23 cellular contexts compared by ENCODE assay signal in the genomic region with DNA sequence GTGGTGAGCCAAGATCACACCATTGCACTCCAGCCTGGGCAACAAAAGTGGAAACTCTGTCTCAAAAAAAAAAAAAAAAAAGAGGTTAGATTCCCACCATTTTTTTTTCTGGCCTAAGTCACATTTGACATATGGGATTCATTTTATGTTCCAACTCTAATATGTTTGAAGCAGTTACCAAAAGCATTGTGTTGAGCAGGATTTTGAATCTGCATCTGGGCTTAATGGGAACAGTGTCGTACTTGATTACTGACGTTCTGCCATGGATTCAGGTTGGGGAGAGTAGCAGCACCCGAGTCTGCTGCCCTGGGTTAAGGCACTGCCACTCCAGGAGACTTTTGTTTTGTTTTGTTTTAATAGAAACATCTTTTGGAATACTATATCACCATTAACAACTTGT.
A peak's percentile ranks its signal among the peaks of the same experiment; 100 is the strongest.
DNase-seq lines count a peak whose midpoint lies in the region; ATAC-seq, FAIRE-seq and TF ChIP-seq lines count a peak whose summit lies in the region.
"Had no signal": no experiment of that assay in that cellular context is flagged by ENCODE, and none has a peak within 500 bp of the region (broad histone marks: within the 10 kb centered on the region; RNA-seq: fewer than 3 reads in every experiment).

No MANE protein-coding gene starts in this region.

- H3K36me3 Mint-ChIP-seq in neural crest cell (ENCODE audit: low read depth): no peaks in the 10 kb centered on the region

- no peak for ATAC-seq in HG02840 (IDR thresholded peaks at IDR 0.05; ENCODE audit: low FRiP score, unreplicated experiment)
- ATAC-seq: HCT116, HepG2, Right ventricle myocardium inferior had no signal

- DNase-seq in EH (ENCODE audit: low read depth) (peak; percentile 23), PC-9 (no peak), fibroblast of mammary gland (ENCODE audit: low read depth) (peak; percentile 67), neural crest cell (ENCODE audit: low read depth, low spot score) (no peak), GM12891 (ENCODE audit: insufficient read length, low spot score) (no peak), activated T-cell treated with anti-CD3 and anti-CD28 coated beads for 4 hours (no peak), inferior parietal cortex (ENCODE audit: extremely low spot score) (no peak)
- DNase-seq: DMS53, Karpas-422, NCI-H1092, NCI-H1417 treated with DMSO at 0.1 percent for 48 hours, NCI-H187, NCI-H2171 treated with DMSO at 0.1 percent for 48 hours, NCI-H345, NCI-H510A treated with DMSO at 0.1 percent for 48 hours, NCI-H748 treated with DMSO at 0.1 percent for 48 hours, SJCRH30 had no signal

- H3K4me2 ChIP-seq in PC-9: no peak overlapping the region

- intact Hi-C loops in PC-9 (cut with micrococcal nuclease; ENCODE audit: unreplicated experiment): no loop called here

- no peaks in the 10 kb centered on the region for H3K36me3 ChIP-seq in PC-9 (ENCODE audit: low read depth)
- H3K36me3 ChIP-seq: SJCRH30 had no signal

- H3K27me3 Mint-ChIP-seq in neural crest cell (ENCODE audit: low read depth): no peaks in the 10 kb centered on the region

- no peaks in the 10 kb centered on the region for H3K27me3 ChIP-seq in PC-9 (ENCODE audit: insufficient read depth, low read depth)
- H3K27me3 ChIP-seq: SJCRH30 had no signal

- no peak for FAIRE-seq in GM12891 (lab: Jason Lieb, UNC)
- FAIRE-seq: D721Med, G401.6, HepG2 had no signal

- H3K9me2 ChIP-seq in PC-9 (ENCODE audit: insufficient read depth): no peaks in the 10 kb centered on the region

- CTCF ChIA-PET in PC-9 (lab: Charles Lee): no interaction called here

- POLR2A ChIA-PET in PC-9 (lab: Charles Lee; ENCODE audit: unreplicated experiment): no interaction called here

- H3K4me1 Mint-ChIP-seq in neural crest cell: peaks cover 36% of the 10 kb centered on the region

- no peak for TF ChIP-seq POLR2A in GM12891 (IDR thresholded peaks at IDR 0.05; ENCODE audit: low read depth, low read length)

- peak overlapping the region; percentile 52 for H3K27ac Mint-ChIP-seq in neural crest cell (ENCODE audit: unreplicated experiment)

- H3K27ac ChIP-seq in PC-9: no peak overlapping the region
- H3K27ac ChIP-seq: SJCRH30 had no signal

- TF ChIP-seq CTCF in PC-9 (conservative IDR thresholded peaks at IDR 0.05): no peak
- no peak for TF ChIP-seq CTCF in fibroblast of mammary gland (conservative IDR thresholded peaks at IDR 0.05; ENCODE audit: control insufficient read depth, insufficient read depth, low read depth, low read length)
- no peak for TF ChIP-seq CTCF in neural crest cell (conservative IDR thresholded peaks at IDR 0.05)

- 0 out of 2 replicates have a peak overlapping the region, but pooled peaks have one; percentile 2 for H2AFZ ChIP-seq in PC-9

- H3K9me3 ChIP-seq in PC-9 (ENCODE audit: insufficient read depth, low read depth): no peaks in the 10 kb centered on the region; the same call in 1 of the 2 replicates
- H3K9me3 ChIP-seq: SJCRH30 had no signal

- BruUV-seq in PC-9 (replicated peaks; lab: Mats Ljungman, UMichigan): no TSS peak

- H3K4me3 ChIP-seq in PC-9: no peak overlapping the region
- no peak overlapping the region for H3K4me3 ChIP-seq in fibroblast of mammary gland (ENCODE audit: control insufficient read depth, low read depth, low read length)
- H3K4me3 ChIP-seq: SJCRH30 had no signal

- no peak overlapping the region for H3K4me3 Mint-ChIP-seq in neural crest cell

- H3F3A ChIP-seq in PC-9 (ENCODE audit: insufficient read depth, low read depth): no peaks in the 10 kb centered on the region

- H3K4me1 ChIP-seq in PC-9 (replicated peaks; ENCODE audit: insufficient read depth): no peaks in the 10 kb centered on the region
- H3K4me1 ChIP-seq: SJCRH30 had no signal

- H3K9me3 Mint-ChIP-seq in neural crest cell: peaks cover 4% of the 10 kb centered on the region

- H4K20me1 ChIP-seq in PC-9 (ENCODE audit: insufficient read depth): no peaks in the 10 kb centered on the region

- H3K79me2 ChIP-seq in PC-9 (ENCODE audit: low read depth): no peaks in the 10 kb centered on the region

TF ChIP-seq in GM12891, 5 proteins besides CTCF, POLR2A, EP300 and RAD21:
- no peak for TF ChIP-seq POLR2AphosphoS5 (IDR thresholded peaks at IDR 0.05; ENCODE audit: low read depth, low read length)
- no peak for TF ChIP-seq POU2F2 (IDR thresholded peaks at IDR 0.05; ENCODE audit: low read depth, low read length)
- no peak for TF ChIP-seq PAX5 (IDR thresholded peaks at IDR 0.05; ENCODE audit: insufficient read depth, low read length, severe bottlenecking)
- no peak for TF ChIP-seq TAF1 (IDR thresholded peaks at IDR 0.05; ENCODE audit: low read depth, low read length)
- no peak for TF ChIP-seq SPI1 (IDR thresholded peaks at IDR 0.05; ENCODE audit: low read depth, low read length)

Comparison
In these comparisons a context has a peak if more than half of its experiments do, and no peak if none do; other contexts are left out.
1. DNase-seq: peak in EH (single experiment) and fibroblast of mammary gland (single experiment); none in PC-9 (0 of 2), neural crest cell (single experiment), GM12891 (single experiment), activated T-cell treated with anti-CD3 and anti-CD28 coated beads for 4 hours (single experiment) and inferior parietal cortex (single experiment).